In the genomic region with DNA sequence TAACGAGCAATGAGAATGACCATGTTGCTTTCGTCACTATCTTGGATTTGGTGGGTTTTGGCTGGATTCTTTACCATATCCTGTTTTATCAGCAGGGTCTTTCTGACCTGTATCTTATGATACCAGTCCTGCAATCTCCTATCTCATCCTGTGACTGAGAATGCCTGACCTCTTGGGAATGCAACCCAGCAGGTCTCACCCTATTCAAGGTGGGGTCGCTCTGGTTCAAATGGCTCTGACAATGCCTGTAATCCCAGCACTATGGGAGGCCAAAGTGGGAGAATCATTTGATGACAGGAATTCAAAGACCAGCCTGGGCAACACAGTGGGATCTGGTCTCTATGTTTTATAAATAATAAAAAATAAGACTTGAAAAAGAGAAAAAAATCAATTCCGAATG, we compare ENCODE assay signal across 23 cellular contexts.
"Had no signal": no experiment of that assay in that cellular context is flagged by ENCODE, and none has a peak within 500 bp of the region (broad histone marks: within the 10 kb centered on the region; RNA-seq: fewer than 3 reads in every experiment).

No MANE protein-coding gene starts in this region.

- H3K4me3 ChIP-seq: SJSA1, SK-N-MC had no signal

- H3K4me1 ChIP-seq: SJSA1 had no signal

- H3K27ac ChIP-seq: KMS-11, SJSA1, SK-N-MC had no signal

- H3K27me3 ChIP-seq: SJSA1 had no signal

- H3K9me3 ChIP-seq: SJSA1 had no signal

- H3K4me2 ChIP-seq: KMS-11 had no signal

- H3K36me3 ChIP-seq: SJSA1 had no signal

- FAIRE-seq: HepG2, RCC 7860 had no signal

- DNase-seq: IMR-90, Kasumi-1, MM.1S, NCI-H1092 treated with DMSO at 0.1 percent for 48 hours, NCI-H1436, NCI-H187, NCI-H2029, NCI-H2081 treated with DMSO at 0.1 percent for 48 hours, NCI-H2171, NCI-H226, NCI-H446, NCI-H510A, NCI-H524 treated with DMSO at 0.1 percent for 48 hours, NCI-H69, NCI-H774, Right ventricle myocardium superior, RPMI8226, SIG-M5 had no signal

- H3K9ac ChIP-seq: KMS-11 had no signal
